In the genomic region with DNA sequence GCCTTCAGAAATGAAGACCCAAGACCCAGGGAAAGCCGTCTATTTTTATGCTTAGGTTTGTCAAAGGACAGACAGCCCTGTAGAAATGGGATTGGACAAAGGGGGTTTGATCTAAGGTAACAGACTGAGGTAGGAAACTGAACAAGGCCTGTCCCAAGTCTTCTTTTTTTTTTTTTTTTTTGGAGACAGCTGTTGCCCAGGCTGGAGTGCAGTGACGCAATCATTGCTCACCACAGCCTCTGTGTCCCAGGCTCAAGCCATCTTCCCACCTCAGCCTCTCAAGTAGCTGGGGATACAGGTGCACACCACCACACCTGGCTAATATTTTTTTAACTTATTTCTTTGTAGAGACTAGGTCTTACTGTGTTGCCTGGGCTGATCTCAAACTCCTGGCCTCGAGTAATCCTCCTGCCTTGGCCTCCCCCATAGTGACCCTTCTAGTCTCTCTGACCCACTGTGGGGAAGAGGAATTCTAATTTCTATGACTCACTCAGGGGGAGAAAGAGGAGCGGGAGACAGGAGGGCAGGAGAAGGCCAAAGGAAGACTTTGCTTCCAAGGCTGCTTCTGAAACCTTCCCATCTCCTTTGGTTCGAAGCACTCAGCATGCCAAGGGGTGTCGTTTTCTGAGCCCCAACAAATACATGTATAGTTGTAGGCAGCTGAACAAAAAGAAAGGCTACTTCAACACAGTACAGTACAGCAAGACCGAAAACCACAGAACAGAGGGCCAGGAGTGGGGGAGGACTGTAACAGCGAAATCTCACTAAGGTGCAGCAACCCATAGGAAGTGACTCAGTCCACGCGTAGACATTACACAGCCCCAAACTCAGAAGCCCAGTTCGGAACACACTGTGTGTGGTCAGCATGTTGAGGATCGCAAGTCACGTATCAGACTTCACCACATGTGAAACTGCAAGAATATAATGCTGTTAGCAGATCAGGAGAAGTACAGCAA, we compare ENCODE assay signal across 9 cellular contexts. TPM values are rescaled to one million over a fixed set of nuclear protein-coding genes. Genes with fewer than 3 reads are reported as not detected.
DNase-seq lines count a peak whose midpoint lies in the region; ATAC-seq and TF ChIP-seq lines count a peak whose summit lies in the region.
"Had no signal": no experiment of that assay in that cellular context is flagged by ENCODE, and none has a peak within 500 bp of the region (broad histone marks: within the 10 kb centered on the region; RNA-seq: fewer than 3 reads in every experiment).

No MANE protein-coding gene starts in this region.

- H4K20me1 ChIP-seq in smooth muscle cell (ENCODE audit: low read depth) (no peaks in the 10 kb centered on the region), neural progenitor cell (ENCODE audit: low read depth) (no peaks in the 10 kb centered on the region)

- H3K9me3 Mint-ChIP-seq in glutamatergic neuron (ENCODE audit: unreplicated experiment), result no peaks in the 10 kb centered on the region
- no peaks in the 10 kb centered on the region for H3K9me3 Mint-ChIP-seq in neural progenitor cell

- TF ChIP-seq CTCF in astrocyte of the cerebellum (IDR thresholded peaks at IDR 0.05; ENCODE audit: low read depth, low read length, missing control alignments) (no peak), smooth muscle cell (IDR thresholded peaks at IDR 0.05; ENCODE audit: borderline replicate concordance, insufficient read depth, poor library complexity, severe bottlenecking) (no peak), glutamatergic neuron (IDR thresholded peaks at IDR 0.05; ENCODE audit: partially characterized antibody, unreplicated experiment) (no peak), neural progenitor cell (IDR thresholded peaks at IDR 0.05) (no peak)

- H3K27me3 Mint-ChIP-seq in glutamatergic neuron (ENCODE audit: unreplicated experiment) (peaks cover 2% of the 10 kb centered on the region), neural progenitor cell (ENCODE audit: insufficient read depth, low read depth) (peaks cover 22% of the 10 kb centered on the region)

- H3K4me1 Mint-ChIP-seq in glutamatergic neuron (ENCODE audit: low read depth, unreplicated experiment), result peaks cover 4% of the 10 kb centered on the region
- H3K4me1 Mint-ChIP-seq in neural progenitor cell, result peaks cover 25% of the 10 kb centered on the region

- DNase-seq in T-helper 1 cell (peak in 4 of 5 donors; percentile 8 to 95 (median 16)), astrocyte of the cerebellum (ENCODE audit: low read depth) (peak; percentile 96), smooth muscle cell (lab: John Stamatoyannopoulos, UW; ENCODE audit: unreplicated experiment) (no peak), glutamatergic neuron (no peak), NCI-H1048 (lab: John Stamatoyannopoulos, UW) (no peak), neural progenitor cell (ENCODE audit: low spot score) (no peak)

- no peaks in the 10 kb centered on the region for H3K27me3 ChIP-seq in smooth muscle cell (ENCODE audit: low read depth)
- H3K27me3 ChIP-seq in neural progenitor cell, result peaks cover 4% of the 10 kb centered on the region
- H3K27me3 ChIP-seq: ascending aorta had no signal

- peak overlapping the region; percentile 5 for H3K4me2 ChIP-seq in smooth muscle cell
- no peak overlapping the region for H3K4me2 ChIP-seq in neural progenitor cell

- H3K36me3 Mint-ChIP-seq in glutamatergic neuron (ENCODE audit: unreplicated experiment) (no peaks in the 10 kb centered on the region), neural progenitor cell (no peaks in the 10 kb centered on the region)

- H3K4me1 ChIP-seq in smooth muscle cell (ENCODE audit: low read depth) (peaks cover 8% of the 10 kb centered on the region), neural progenitor cell (peaks cover 7% of the 10 kb centered on the region)
- H3K4me1 ChIP-seq: ascending aorta had no signal

- H3K27ac ChIP-seq in smooth muscle cell (ENCODE audit: low read depth) (peak overlapping the region; percentile 92), neural progenitor cell (no peak overlapping the region)
- H3K27ac ChIP-seq: ascending aorta had no signal

- ATAC-seq in GM18870 (IDR thresholded peaks at IDR 0.05; ENCODE audit: unreplicated experiment) (peak; percentile 75), HG03064 (IDR thresholded peaks at IDR 0.05; ENCODE audit: low read depth, unreplicated experiment) (peak; percentile 76)

- H3K9ac ChIP-seq in smooth muscle cell (ENCODE audit: low read depth) (peak overlapping the region; percentile 50), neural progenitor cell (no peak overlapping the region)

- in situ Hi-C loops in astrocyte of the cerebellum (cut with HindIII; ENCODE audit: low sequenced_read_pairs), result no loop called here

- peaks cover 14% of the 10 kb centered on the region for H3F3A ChIP-seq in smooth muscle cell (ENCODE audit: low read depth)
- peaks cover 8% of the 10 kb centered on the region for H3F3A ChIP-seq in neural progenitor cell (ENCODE audit: low read depth)

- H2AFZ ChIP-seq in smooth muscle cell (ENCODE audit: low read depth), result no peak overlapping the region
- H2AFZ ChIP-seq in neural progenitor cell (replicated peaks), result no peak overlapping the region

- no peaks in the 10 kb centered on the region for H3K79me2 ChIP-seq in smooth muscle cell (ENCODE audit: low read depth)
- no peaks in the 10 kb centered on the region for H3K79me2 ChIP-seq in neural progenitor cell (ENCODE audit: low read depth)

- WGBS in smooth muscle cell (ENCODE audit: low lambda C conversion rate), result 42% methylated on average over 13 of the region's 13 CpGs

- H3K36me3 ChIP-seq in smooth muscle cell (ENCODE audit: low read depth), result no peaks in the 10 kb centered on the region
- no peaks in the 10 kb centered on the region for H3K36me3 ChIP-seq in neural progenitor cell
- H3K36me3 ChIP-seq: ascending aorta had no signal

- H3K27ac Mint-ChIP-seq in glutamatergic neuron (ENCODE audit: unreplicated experiment), result no peak overlapping the region
- no peak overlapping the region for H3K27ac Mint-ChIP-seq in neural progenitor cell

- H3K4me3 Mint-ChIP-seq in glutamatergic neuron (ENCODE audit: unreplicated experiment), result no peak overlapping the region
- H3K4me3 Mint-ChIP-seq in neural progenitor cell, result no peak overlapping the region

- H3K9me3 ChIP-seq in smooth muscle cell (replicated peaks; ENCODE audit: low read depth) (no peaks in the 10 kb centered on the region), neural progenitor cell (ENCODE audit: low read depth) (no peaks in the 10 kb centered on the region)
- H3K9me3 ChIP-seq: ascending aorta had no signal

- no peak overlapping the region for H3K4me3 ChIP-seq in astrocyte of the cerebellum (ENCODE audit: low read depth, low read length)
- H3K4me3 ChIP-seq in smooth muscle cell, result no peak overlapping the region
- H3K4me3 ChIP-seq in neural progenitor cell, result no peak overlapping the region
- H3K4me3 ChIP-seq: ascending aorta had no signal

RNA-seq across cellular contexts. Expression of gene TMA7B, which starts 0.9 kb away (rescaled TPM):
- total RNA-seq in smooth muscle cell (not detected in 2 replicates), glutamatergic neuron (ENCODE audit: unreplicated experiment) (not detected), neural progenitor cell (ENCODE audit: low replicate concordance) (not detected in 2 replicates)
- polyA plus RNA-seq in smooth muscle cell, result not detected in 2 replicates
- total RNA-seq: ascending aorta had no signal

RNA-seq across cellular contexts. Expression of gene FAM83F, which starts 33.7 kb away (rescaled TPM):
- 1.4 and 2.2 TPM in 2 replicates for total RNA-seq in smooth muscle cell
- polyA plus RNA-seq in smooth muscle cell, result 1.6 and 4.6 TPM in 2 replicates
- total RNA-seq in glutamatergic neuron (ENCODE audit: unreplicated experiment), result 1.1 TPM
- total RNA-seq in neural progenitor cell (ENCODE audit: low replicate concordance), result 0.09 and 0.56 TPM in 2 replicates
- total RNA-seq: ascending aorta had no signal

Comparison
In these comparisons a context has a peak if more than half of its experiments do, and no peak if none do; other contexts are left out.
1. DNase-seq: peak in T-helper 1 cell (4 of 5) and astrocyte of the cerebellum (single experiment); none in smooth muscle cell (single experiment), glutamatergic neuron (single experiment), NCI-H1048 (single experiment) and neural progenitor cell (single experiment).